ENCODE assay signal across 8 cellular contexts in the genomic region with DNA sequence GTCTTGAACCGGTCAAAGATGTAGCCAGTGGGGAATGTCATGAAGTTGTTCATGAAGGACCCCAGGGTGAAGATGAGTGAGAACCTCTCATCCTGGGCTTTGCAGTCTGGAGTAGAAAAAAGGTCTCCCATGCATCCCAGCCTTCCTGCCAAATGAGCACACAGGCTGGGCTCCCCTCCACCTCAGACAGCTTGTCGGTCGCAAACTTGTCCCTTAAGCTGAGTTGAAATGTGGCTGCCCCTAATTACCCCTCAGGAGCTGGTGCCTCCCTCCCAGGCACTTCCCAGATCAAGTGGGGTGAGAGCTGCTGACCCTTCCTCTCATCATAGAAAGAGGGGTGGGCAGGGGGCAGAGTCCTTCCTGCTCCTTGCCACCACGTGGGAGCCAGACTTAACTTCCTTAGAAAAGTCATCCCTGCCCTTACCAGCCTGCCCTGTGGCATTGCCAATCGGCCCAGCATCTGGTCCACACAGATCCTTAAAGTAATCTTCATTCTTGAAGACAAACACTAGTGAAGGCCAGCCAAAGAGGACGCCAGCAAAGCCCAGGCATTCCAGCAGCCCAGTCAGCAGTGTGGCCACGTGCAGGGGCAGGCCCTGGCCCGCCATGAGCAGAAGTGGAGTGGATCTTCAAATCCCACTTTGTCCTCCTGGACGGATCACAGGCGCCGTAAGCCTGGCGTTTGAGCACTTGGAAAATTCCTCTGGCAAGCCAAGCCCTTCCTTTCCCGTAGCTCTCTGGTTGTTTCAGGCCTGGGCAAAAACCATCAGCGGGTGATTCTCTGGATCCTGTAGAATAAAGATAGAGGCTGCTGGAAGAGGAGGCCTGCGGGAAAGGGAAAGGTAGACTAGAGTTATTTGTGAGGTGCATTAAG. TPM values are rescaled to one million over a fixed set of nuclear protein-coding genes. Genes with fewer than 3 reads are reported as not detected.
DNase-seq lines count a peak whose midpoint lies in the region; ATAC-seq and TF ChIP-seq lines count a peak whose summit lies in the region.

No MANE protein-coding gene starts in this region.

- H3K36me3 Mint-ChIP-seq in activated CD4-positive, alpha-beta memory T cell treated with anti-CD3 and anti-CD28 coated beads, Interleukin-2, amount 10 ng/mL, durations not matched to agents 7 days and 5 days (ENCODE audit: low read depth), result peaks cover 53% of the 10 kb centered on the region

- peaks cover 45% of the 10 kb centered on the region for H3K4me1 ChIP-seq in osteoblast (ENCODE audit: insufficient read depth, low read length)

- POLR2A ChIA-PET in activated CD4-positive, alpha-beta memory T cell treated with anti-CD3 and anti-CD28 coated beads, Interleukin-2, amount 10 ng/mL, durations not matched to agents 7 days and 5 days (lab: Charles Lee), result interaction anchor here (0.7 to 4.9 kb wide), 14 partner anchors 8 to 316 kb away, joined by 3 to 19 read pairs (median 4); a partner anchor contains a TSS

- H3K4me2 ChIP-seq in osteoblast (ENCODE audit: insufficient read depth, low read length), result peak overlapping the region; percentile 74

- H3K27me3 Mint-ChIP-seq in activated CD4-positive, alpha-beta memory T cell treated with anti-CD3 and anti-CD28 coated beads, Interleukin-2, amount 10 ng/mL, durations not matched to agents 7 days and 5 days, result peaks cover 12% of the 10 kb centered on the region

- no peak for ATAC-seq in GM18502 (IDR thresholded peaks at IDR 0.05; ENCODE audit: poor library complexity, unreplicated experiment)

- peak overlapping the region; percentile 92 for H3K27ac Mint-ChIP-seq in activated CD4-positive, alpha-beta memory T cell treated with anti-CD3 and anti-CD28 coated beads, Interleukin-2, amount 10 ng/mL, durations not matched to agents 7 days and 5 days

- CTCF ChIA-PET in activated CD4-positive, alpha-beta memory T cell treated with anti-CD3 and anti-CD28 coated beads, Interleukin-2, amount 10 ng/mL, durations not matched to agents 7 days and 5 days (lab: Charles Lee), result interaction anchor here (1.1 to 4.2 kb wide), 4 partner anchors 31 to 80 kb away, joined by 4 to 30 read pairs (median 8); no protein-coding TSS in a partner anchor

- H3K4me3 Mint-ChIP-seq in activated CD4-positive, alpha-beta memory T cell treated with anti-CD3 and anti-CD28 coated beads, Interleukin-2, amount 10 ng/mL, durations not matched to agents 7 days and 5 days, result peak overlapping the region; percentile 88

- peak overlapping the region; percentile 96 for H3K27ac ChIP-seq in osteoblast (ENCODE audit: low read depth, low read length)

- H3K4me3 ChIP-seq in GM08714 (ENCODE audit: low read length) (peak overlapping the region; percentile 80), fibroblast of mammary gland (ENCODE audit: control insufficient read depth, low read depth, low read length) (peak overlapping the region; percentile 49), osteoblast (ENCODE audit: insufficient read depth, low read length) (peak overlapping the region; percentile 69)

- no peaks in the 10 kb centered on the region for H3K9me3 Mint-ChIP-seq in activated CD4-positive, alpha-beta memory T cell treated with anti-CD3 and anti-CD28 coated beads, Interleukin-2, amount 10 ng/mL, durations not matched to agents 7 days and 5 days

- H4K20me1 ChIP-seq in osteoblast (ENCODE audit: insufficient read depth, low read length), result no peaks in the 10 kb centered on the region

- TF ChIP-seq CTCF in fibroblast of mammary gland (conservative IDR thresholded peaks at IDR 0.05; ENCODE audit: control insufficient read depth, insufficient read depth, low read depth, low read length), result no peak
- TF ChIP-seq CTCF in osteoblast (IDR thresholded peaks at IDR 0.05; ENCODE audit: extremely low read depth, low read depth, low read length), result no peak

- H3K9me3 ChIP-seq in osteoblast (ENCODE audit: low read depth, low read length), result no peaks in the 10 kb centered on the region

- H2AFZ ChIP-seq in osteoblast (ENCODE audit: low read length), result peak overlapping the region; percentile 81

- peaks cover 20% of the 10 kb centered on the region for H3K79me2 ChIP-seq in osteoblast (ENCODE audit: insufficient read depth, low read length)

- H3K4me1 Mint-ChIP-seq in activated CD4-positive, alpha-beta memory T cell treated with anti-CD3 and anti-CD28 coated beads, Interleukin-2, amount 10 ng/mL, durations not matched to agents 7 days and 5 days, result peaks cover 64% of the 10 kb centered on the region

- no peaks in the 10 kb centered on the region for H3K27me3 ChIP-seq in osteoblast (ENCODE audit: insufficient read depth, low read length)

- no peak for DNase-seq in activated CD4-positive, alpha-beta memory T cell treated with anti-CD3 and anti-CD28 coated beads, Interleukin-2, amount 10 ng/mL, durations not matched to agents 7 days and 5 days
- DNase-seq in fibroblast of mammary gland (ENCODE audit: low read depth) (peak; percentile 49), osteoblast (ENCODE audit: insufficient read length, low spot score, missing footprints) (no peak), LoVo (ENCODE audit: low spot score) (no peak), epidermal melanocyte (ENCODE audit: insufficient read length, low spot score) (no peak), 8988T (no peak)

- peaks cover 19% of the 10 kb centered on the region for H3K36me3 ChIP-seq in osteoblast (ENCODE audit: insufficient read depth, low read length)

RNA-seq across cellular contexts. Expression of a gene that starts 1.1 kb away (rescaled TPM):
- total RNA-seq in activated CD4-positive, alpha-beta memory T cell treated with anti-CD3 and anti-CD28 coated beads, Interleukin-2, amount 10 ng/mL, durations not matched to agents 7 days and 5 days, result 100 to 1,000 TPM in 1 of 2 experiments, 10 to 100 TPM in 1; 94.5 to 101 TPM
- 51.4 and 61.0 TPM in 2 replicates for total RNA-seq in osteoblast

RNA-seq across cellular contexts. Expression of a gene that starts 34.5 kb away (rescaled TPM):
- under 1 TPM; 0.35 to 0.50 TPM for total RNA-seq in activated CD4-positive, alpha-beta memory T cell treated with anti-CD3 and anti-CD28 coated beads, Interleukin-2, amount 10 ng/mL, durations not matched to agents 7 days and 5 days
- 0.29 and 0.36 TPM in 2 replicates for total RNA-seq in osteoblast

RNA-seq across cellular contexts. Expression of a gene that starts 35.4 kb away (rescaled TPM):
- total RNA-seq in activated CD4-positive, alpha-beta memory T cell treated with anti-CD3 and anti-CD28 coated beads, Interleukin-2, amount 10 ng/mL, durations not matched to agents 7 days and 5 days, result under 1 TPM; 0.33 to 0.68 TPM
- total RNA-seq in osteoblast, result not detected in 2 replicates

RNA-seq across cellular contexts. Expression of a gene that starts 44.9 kb away (rescaled TPM):
- total RNA-seq in activated CD4-positive, alpha-beta memory T cell treated with anti-CD3 and anti-CD28 coated beads, Interleukin-2, amount 10 ng/mL, durations not matched to agents 7 days and 5 days, result not detected
- total RNA-seq in osteoblast, result not detected in 2 replicates
